ENCODE assay signal across 25 cellular contexts in genomic region chr10:37819797-37820196, GRCh38.
"Had no signal": no experiment of that assay in that cellular context is flagged by ENCODE, and none has a peak within 500 bp of the region (broad histone marks: within the 10 kb centered on the region; RNA-seq: fewer than 3 reads in every experiment).

No MANE protein-coding gene starts in this region.

- H3K36me3 ChIP-seq: suprapubic skin, thoracic aorta, thyroid gland, transverse colon, upper lobe of left lung, upper lobe of right lung, uterus, vagina had no signal

- H3K27ac ChIP-seq: stomach, suprapubic skin, testis, thoracic aorta, thyroid gland, tibial artery, tibial nerve, transverse colon, upper lobe of left lung, upper lobe of right lung, uterus, vagina had no signal

- ATAC-seq: stimulated activated effector memory CD8-positive, alpha-beta T cell treated with anti-CD3 and anti-CD28 coated beads, Interleukin-12 subunit alpha, Interleukin-12 subunit beta, amount 100 ng/mL, for 72 hours; stimulated activated memory B cell treated with anti-CD40 and anti-IgM and Interleukin-4, amounts not matched to agents 10 μg/mL and 1 μg/mL and 100 μg/mL, for 72 hours; stimulated activated naive B cell treated with anti-CD40 and anti-IgM and Interleukin-4, amounts not matched to agents 10 μg/mL and 1 μg/mL and 100 μg/mL, for 72 hours; stimulated activated naive CD8-positive, alpha-beta T cell treated with anti-CD3 and anti-CD28 coated beads, Interleukin-15, amount 100 ng/mL, for 72 hours; stimulated activated naive CD8-positive, alpha-beta T cell treated with anti-CD3 and anti-CD28 coated beads, Interleukin-15, Interleukin-2, amounts not matched to agents 100 U/mL and 50 U/mL, for 24 hours; upper lobe of right lung had no signal

- H3K4me3 ChIP-seq: stomach, suprapubic skin, testis, thoracic aorta, thyroid gland, tibial artery, tibial nerve, transverse colon, upper lobe of left lung, upper lobe of right lung, uterus, vagina had no signal

- H3K4me1 ChIP-seq: stomach, suprapubic skin, testis, thyroid gland, tibial artery, tibial nerve, transverse colon, upper lobe of left lung, upper lobe of right lung, uterus, vagina had no signal

- H3K27me3 ChIP-seq: stomach, suprapubic skin, testis, thyroid gland, tibial artery, tibial nerve, transverse colon, upper lobe of left lung, upper lobe of right lung, uterus, vagina had no signal

- H3K9me3 ChIP-seq: testis, thyroid gland, uterus had no signal

- DNase-seq: stimulated activated CD4-positive, alpha-beta T cell treated with anti-CD3 and anti-CD28 coated beads, Interleukin-2, amount 100 ng/mL, for 48 hours; stimulated activated CD4-positive, alpha-beta T cell treated with anti-CD3 and anti-CD28 coated beads, Interleukin-4, amount 100 ng/mL, for 1 hour; stimulated activated CD4-positive, alpha-beta T cell treated with anti-CD3 and anti-CD28 coated beads, Interleukin-4, amount 100 ng/mL, for 24 hours; stimulated activated CD4-positive, alpha-beta T cell treated with anti-CD3 and anti-CD28 coated beads, Interleukin-4, amount 100 ng/mL, for 4 hours; stimulated activated CD8-positive, alpha-beta memory T cell treated with anti-CD3 and anti-CD28 coated beads, Interleukin-4, amount 100 ng/mL, for 48 hours; stimulated activated naive B cell treated with anti-CD40 and anti-IgM and Interleukin-4, amounts not matched to agents 10 μg/mL and 1 μg/mL and 100 μg/mL, for 72 hours; stimulated activated naive CD4-positive, alpha-beta T cell; stimulated activated naive CD4-positive, alpha-beta T cell treated with Interleukin-2 at 50 U/mL for 16 hours; stimulated activated naive CD8-positive, alpha-beta T cell treated with anti-CD3 and anti-CD28 coated beads, Interleukin-15, amount 100 ng/mL, for 72 hours; stimulated activated naive CD8-positive, alpha-beta T cell treated with anti-CD3 and anti-CD28 coated beads, Interleukin-15, Interleukin-2, amounts not matched to agents 100 U/mL and 50 U/mL, for 24 hours; stomach; testis; thyroid gland; tibial artery; transverse colon; trophoblast cell; upper lobe of left lung; upper lobe of right lung; uterus had no signal
